In genomic region chr17:57988301-57989010, GRCh38 we compare ENCODE assay signal across 8 cellular contexts. TPM values are rescaled to one million over a fixed set of nuclear protein-coding genes. Genes with fewer than 3 reads are reported as not detected.
DNase-seq lines count a peak whose midpoint lies in the region; ATAC-seq and TF ChIP-seq lines count a peak whose summit lies in the region.

No MANE protein-coding gene starts in this region.

- H3K4me1 Mint-ChIP-seq in activated CD8-positive, alpha-beta T cell treated with anti-CD3 and anti-CD28 coated beads for 36 hours (ENCODE audit: low read depth): peaks cover 62% of the 10 kb centered on the region

- 1 to 17% methylated on average over 5 to 23 of the region's 49 CpGs for WGBS in esophagus squamous epithelium, 2 donors
- 0% methylated on average over 19 of the region's 49 CpGs for WGBS in suprapubic skin

- peak overlapping the region; percentile 81 for H3K4me3 Mint-ChIP-seq in activated CD8-positive, alpha-beta T cell treated with anti-CD3 and anti-CD28 coated beads for 36 hours

- intact Hi-C loops in activated CD8-positive, alpha-beta T cell treated with anti-CD3 and anti-CD28 coated beads for 36 hours (cut with micrococcal nuclease): loop anchor here (5.0 kb wide), 1 partner anchor 36 kb away; no protein-coding TSS in a partner anchor
- intact Hi-C loops in esophagus squamous epithelium (cut with DNase I): loop anchor here (10.0 kb wide), 1 partner anchor 94 kb away; no protein-coding TSS in a partner anchor

- DNase-seq in C1 segment of cervical spinal cord (lab: John Stamatoyannopoulos, UW) (peak in 12 of 14 donors; percentile 64 to 89 (median 78)), NCI-H524 treated with DMSO at 0.1 percent for 48 hours (lab: John Stamatoyannopoulos, UW) (peak; percentile 33), esophagus squamous epithelium (lab: John Stamatoyannopoulos, UW) (no peak), suprapubic skin (ENCODE audit: low spot score in 2 of 2) (peak; percentile 83 to 84)
- DNase-seq in activated CD8-positive, alpha-beta T cell treated with anti-CD3 and anti-CD28 coated beads for 36 hours: peak; percentile 65

- no peaks in the 10 kb centered on the region for H3K9me3 Mint-ChIP-seq in activated CD8-positive, alpha-beta T cell treated with anti-CD3 and anti-CD28 coated beads for 36 hours

- no peaks in the 10 kb centered on the region for H3K27me3 ChIP-seq in esophagus squamous epithelium
- no peaks in the 10 kb centered on the region for H3K27me3 ChIP-seq in muscle layer of duodenum (ENCODE audit: low read depth, low read length)
- H3K27me3 ChIP-seq in suprapubic skin: no peaks in the 10 kb centered on the region

- H3K36me3 Mint-ChIP-seq in activated CD8-positive, alpha-beta T cell treated with anti-CD3 and anti-CD28 coated beads for 36 hours (ENCODE audit: low read depth): peaks cover 19% of the 10 kb centered on the region

- peak; percentile 83 for ATAC-seq in GM19025 (IDR thresholded peaks at IDR 0.05; ENCODE audit: low read depth, unreplicated experiment)
- peak; percentile 66 for ATAC-seq in HG03135 (IDR thresholded peaks at IDR 0.05; ENCODE audit: unreplicated experiment)
- ATAC-seq in activated CD8-positive, alpha-beta T cell treated with anti-CD3 and anti-CD28 coated beads for 36 hours: peak; percentile 60

- peak overlapping the region; percentile 96 to 99 (median 98) for H3K27ac ChIP-seq in esophagus squamous epithelium
- H3K27ac ChIP-seq in muscle layer of duodenum (ENCODE audit: low read length): peak overlapping the region; percentile 90
- peak overlapping the region; percentile 96 for H3K27ac ChIP-seq in suprapubic skin

- H3K27me3 Mint-ChIP-seq in activated CD8-positive, alpha-beta T cell treated with anti-CD3 and anti-CD28 coated beads for 36 hours: no peaks in the 10 kb centered on the region

- no peaks in the 10 kb centered on the region for H3K9me3 ChIP-seq in esophagus squamous epithelium
- H3K9me3 ChIP-seq in muscle layer of duodenum (ENCODE audit: control insufficient read depth in 1 of 2, low read length in 2 of 2): no peaks in the 10 kb centered on the region
- H3K9me3 ChIP-seq in suprapubic skin: no peaks in the 10 kb centered on the region

- H3K36me3 ChIP-seq in esophagus squamous epithelium (peaks cover 0 to 13% (median 0%) of the 10 kb centered on the region in 3 donors), muscle layer of duodenum (ENCODE audit: control insufficient read depth in 1 of 2, insufficient read depth in 2 of 2, low read length in 2 of 2) (peaks cover 0 to 7% of the 10 kb centered on the region in 2 donors), suprapubic skin (no peaks in the 10 kb centered on the region)

- no peak for TF ChIP-seq EP300 in suprapubic skin (IDR thresholded peaks at IDR 0.05)

- H3K27ac Mint-ChIP-seq in activated CD8-positive, alpha-beta T cell treated with anti-CD3 and anti-CD28 coated beads for 36 hours: peak overlapping the region; percentile 89

- TF ChIP-seq CTCF in activated CD8-positive, alpha-beta T cell treated with anti-CD3 and anti-CD28 coated beads for 36 hours (IDR thresholded peaks at IDR 0.05): no peak
- TF ChIP-seq CTCF in esophagus squamous epithelium (IDR thresholded peaks at IDR 0.05): no peak
- no peak for TF ChIP-seq CTCF in suprapubic skin (IDR thresholded peaks at IDR 0.05)

- TF ChIP-seq POLR2A in esophagus squamous epithelium (IDR thresholded peaks at IDR 0.05) (peak in 2 of 4 donors; percentile 23 to 38), suprapubic skin (IDR thresholded peaks at IDR 0.05) (no peak)

- H3K4me3 ChIP-seq in esophagus squamous epithelium: peak overlapping the region; percentile 89 to 97 (median 91)
- peak overlapping the region; percentile 76 to 80 for H3K4me3 ChIP-seq in muscle layer of duodenum (ENCODE audit: low read depth in 1 of 2, low read length in 2 of 2)
- peak overlapping the region; percentile 94 for H3K4me3 ChIP-seq in suprapubic skin

- H3K4me1 ChIP-seq in esophagus squamous epithelium (peaks cover 6 to 56% (median 39%) of the 10 kb centered on the region in 3 donors), muscle layer of duodenum (ENCODE audit: control insufficient read depth in 1 of 2, insufficient read depth in 2 of 2, low read length in 2 of 2) (peaks cover 23 to 40% of the 10 kb centered on the region in 2 donors), suprapubic skin (peaks cover 49% of the 10 kb centered on the region)

- POLR2A ChIA-PET in activated CD8-positive, alpha-beta T cell treated with anti-CD3 and anti-CD28 coated beads for 36 hours (lab: Charles Lee): interaction anchor here (1.0 to 12.1 kb wide), 6 partner anchors 8 to 139 kb away, joined by 3 to 230 read pairs (median 4); partner anchors contain the start of genes MRPS23 and SRSF1

- CTCF ChIA-PET in activated CD8-positive, alpha-beta T cell treated with anti-CD3 and anti-CD28 coated beads for 36 hours (lab: Charles Lee): interaction anchor here (1.4 to 4.1 kb wide), 3 partner anchors 9 to 130 kb away, joined by 3 to 54 read pairs (median 7); no protein-coding TSS in a partner anchor

RNA-seq across cellular contexts. Expression of gene VEZF1, which starts 0.4 kb away (rescaled TPM):
- total RNA-seq in activated CD8-positive, alpha-beta T cell treated with anti-CD3 and anti-CD28 coated beads for 36 hours: 10 to 100 TPM; 17.9 to 19.6 TPM
- 10 to 100 TPM; 20.3 to 61.4 (median 27.4) TPM for total RNA-seq in esophagus squamous epithelium
- total RNA-seq in suprapubic skin: 10 to 100 TPM; 45.3 to 76.0 (median 63.7) TPM

RNA-seq across cellular contexts. Expression of gene SRSF1, which starts 18.6 kb away (rescaled TPM):
- 100 to 1,000 TPM; 333 to 342 TPM for total RNA-seq in activated CD8-positive, alpha-beta T cell treated with anti-CD3 and anti-CD28 coated beads for 36 hours
- total RNA-seq in esophagus squamous epithelium: 100 to 1,000 TPM; 134 to 223 (median 200) TPM
- 100 to 1,000 TPM; 108 to 172 (median 125) TPM for total RNA-seq in suprapubic skin

RNA-seq across cellular contexts. Expression of gene CUEDC1, which starts 33.2 kb away (rescaled TPM):
- total RNA-seq in activated CD8-positive, alpha-beta T cell treated with anti-CD3 and anti-CD28 coated beads for 36 hours: under 1 TPM; 0.29 to 0.40 TPM
- 10 to 100 TPM in 3 of 4 donors, 1 to 10 TPM in 1; 7.4 to 27.3 (median 18.4) TPM for total RNA-seq in esophagus squamous epithelium
- 10 to 100 TPM in 2 of 4 donors, 1 to 10 TPM in 2; 5.1 to 34.2 (median 12.8) TPM for total RNA-seq in suprapubic skin

Comparison
In these comparisons a context has a peak if more than half of its experiments do, and no peak if none do; other contexts are left out.
1. RNA of gene CUEDC1, which starts 33.2 kb away (total RNA-seq): 7.4 to 27.3 TPM in esophagus squamous epithelium and 5.1 to 34.2 TPM in suprapubic skin; 0.29 to 0.40 TPM in activated CD8-positive, alpha-beta T cell treated with anti-CD3 and anti-CD28 coated beads for 36 hours; every median in the first group is over 4 times any median in the second.
2. Peak in every context shown above with its lines, with median percentiles within 50 percentile points of each other: ATAC-seq, H3K27ac ChIP-seq and H3K4me3 ChIP-seq.